In the genomic region with DNA sequence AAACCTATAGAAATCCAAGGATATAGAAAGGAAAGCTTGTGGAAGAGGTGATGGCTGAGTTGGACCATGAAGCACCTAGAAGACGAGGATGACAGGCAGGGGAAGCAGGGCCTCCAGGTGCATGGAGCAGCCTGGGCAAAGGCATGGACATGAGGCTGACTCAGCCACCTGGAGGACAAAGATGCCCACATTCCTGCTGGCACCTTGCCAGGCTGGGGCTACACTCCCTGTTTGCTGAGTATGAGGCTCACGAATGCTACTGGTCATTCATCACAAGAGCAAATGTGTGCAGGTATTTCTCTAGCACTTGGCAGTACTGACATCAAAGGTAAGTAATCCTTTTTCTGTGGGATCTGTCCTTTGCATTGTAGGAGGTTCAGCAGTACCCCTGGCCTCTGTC, we compare ENCODE assay signal across 18 cellular contexts. TPM values are rescaled to one million over a fixed set of nuclear protein-coding genes. Genes with fewer than 3 reads are reported as not detected.
DNase-seq lines count a peak whose midpoint lies in the region; TF ChIP-seq lines count a peak whose summit lies in the region.
"Had no signal": no experiment of that assay in that cellular context is flagged by ENCODE, and none has a peak within 500 bp of the region (broad histone marks: within the 10 kb centered on the region; RNA-seq: fewer than 3 reads in every experiment).

No MANE protein-coding gene starts in this region.

- peak; percentile 38 for DNase-seq in NCI-H2196 (lab: John Stamatoyannopoulos, UW; ENCODE audit: unreplicated experiment)
- DNase-seq in NCI-H2196 treated with DMSO at 0.1 percent for 48 hours (lab: John Stamatoyannopoulos, UW; ENCODE audit: unreplicated experiment): no peak
- peak; percentile 50 for DNase-seq in RPMI8226
- DNase-seq in neural progenitor cell (ENCODE audit: low spot score): no peak
- no peak for DNase-seq in hepatic stellate cell (ENCODE audit: low spot score)
- DNase-seq in glutamatergic neuron: no peak
- DNase-seq in activated CD4-positive, alpha-beta T cell treated with anti-CD3 and anti-CD28 coated beads for 1 hour: no peak
- DNase-seq: DMS79, GM23248, KG1, MG63, NCI-H1092 treated with DMSO at 0.1 percent for 48 hours, NCI-H446 treated with DMSO at 0.1 percent for 48 hours had no signal

- no peaks in the 10 kb centered on the region for H3K9me3 ChIP-seq in neural progenitor cell (ENCODE audit: low read depth)
- H3K9me3 ChIP-seq: BLaER1 treated with 17β-estradiol and CSF1 and Interleukin-3, amounts not matched to agents 10 nM and 100 nM; MG63 had no signal

- H3F3A ChIP-seq in neural progenitor cell (ENCODE audit: low read depth): no peaks in the 10 kb centered on the region

- TF ChIP-seq CTCF in neural progenitor cell (IDR thresholded peaks at IDR 0.05) (no peak), glutamatergic neuron (IDR thresholded peaks at IDR 0.05; ENCODE audit: partially characterized antibody, unreplicated experiment) (no peak)

- no peak overlapping the region for H3K4me3 ChIP-seq in neural progenitor cell
- H3K4me3 ChIP-seq: BLaER1 treated with 17β-estradiol and CSF1 and Interleukin-3, amounts not matched to agents 10 nM and 100 nM; GM23248; MG63 had no signal

- no peak overlapping the region for H3K27ac ChIP-seq in neural progenitor cell
- H3K27ac ChIP-seq: BLaER1 treated with 17β-estradiol and CSF1 and Interleukin-3, amounts not matched to agents 10 nM and 100 nM; GM23248 had no signal

- no peaks in the 10 kb centered on the region for H4K20me1 ChIP-seq in neural progenitor cell (ENCODE audit: low read depth)
- H4K20me1 ChIP-seq: BLaER1 treated with 17β-estradiol and CSF1 and Interleukin-3, amounts not matched to agents 10 nM and 100 nM had no signal

- H3K27me3 Mint-ChIP-seq in neural progenitor cell (ENCODE audit: insufficient read depth, low read depth): no peaks in the 10 kb centered on the region
- H3K27me3 Mint-ChIP-seq in glutamatergic neuron (ENCODE audit: unreplicated experiment): peaks cover 2% of the 10 kb centered on the region

- TF ChIP-seq EP300 in Ishikawa (IDR thresholded peaks at IDR 0.05; ENCODE audit: borderline replicate concordance): no peak

- no peaks in the 10 kb centered on the region for H3K79me2 ChIP-seq in neural progenitor cell (ENCODE audit: low read depth)

- H2AFZ ChIP-seq in neural progenitor cell (replicated peaks): no peak overlapping the region
- H2AFZ ChIP-seq: GM23248 had no signal

- H3K4me2 ChIP-seq in neural progenitor cell: no peak overlapping the region
- H3K4me2 ChIP-seq: BLaER1 treated with 17β-estradiol and CSF1 and Interleukin-3, amounts not matched to agents 10 nM and 100 nM had no signal

- H3K4me1 Mint-ChIP-seq in neural progenitor cell: no peaks in the 10 kb centered on the region
- no peaks in the 10 kb centered on the region for H3K4me1 Mint-ChIP-seq in glutamatergic neuron (ENCODE audit: low read depth, unreplicated experiment)

- no peaks in the 10 kb centered on the region for H3K9me3 Mint-ChIP-seq in neural progenitor cell
- peaks cover 2% of the 10 kb centered on the region for H3K9me3 Mint-ChIP-seq in glutamatergic neuron (ENCODE audit: unreplicated experiment)

- no peak for TF ChIP-seq RAD21 in Ishikawa (IDR thresholded peaks at IDR 0.05; ENCODE audit: low read depth)

- no peak overlapping the region for H3K9ac ChIP-seq in neural progenitor cell
- H3K9ac ChIP-seq: BLaER1 treated with 17β-estradiol and CSF1 and Interleukin-3, amounts not matched to agents 10 nM and 100 nM; GM23248 had no signal

- peak overlapping the region; percentile 43 for H3K27ac Mint-ChIP-seq in neural progenitor cell
- no peak overlapping the region for H3K27ac Mint-ChIP-seq in glutamatergic neuron (ENCODE audit: unreplicated experiment)

- no peaks in the 10 kb centered on the region for H3K4me1 ChIP-seq in neural progenitor cell
- H3K4me1 ChIP-seq: BLaER1 treated with 17β-estradiol and CSF1 and Interleukin-3, amounts not matched to agents 10 nM and 100 nM had no signal

- no peaks in the 10 kb centered on the region for H3K36me3 Mint-ChIP-seq in neural progenitor cell
- no peaks in the 10 kb centered on the region for H3K36me3 Mint-ChIP-seq in glutamatergic neuron (ENCODE audit: unreplicated experiment)

- H3K4me3 Mint-ChIP-seq in neural progenitor cell (no peak overlapping the region), glutamatergic neuron (ENCODE audit: unreplicated experiment) (no peak overlapping the region)

- no peaks in the 10 kb centered on the region for H3K27me3 ChIP-seq in neural progenitor cell
- H3K27me3 ChIP-seq: BLaER1 treated with 17β-estradiol and CSF1 and Interleukin-3, amounts not matched to agents 10 nM and 100 nM had no signal

- H3K36me3 ChIP-seq in neural progenitor cell: no peaks in the 10 kb centered on the region
- H3K36me3 ChIP-seq: BLaER1 treated with 17β-estradiol and CSF1 and Interleukin-3, amounts not matched to agents 10 nM and 100 nM; MG63 had no signal

TF ChIP-seq in Ishikawa, 13 proteins besides CTCF, POLR2A, EP300 and RAD21:
- no peak for TF ChIP-seq FOXM1 (IDR thresholded peaks at IDR 0.05; ENCODE audit: borderline replicate concordance, low read depth)
- no peak for TF ChIP-seq CEBPB (IDR thresholded peaks at IDR 0.05)
- no peak for TF ChIP-seq EGR1 (IDR thresholded peaks at IDR 0.05)
- TF ChIP-seq NFIC (IDR thresholded peaks at IDR 0.05): peak; percentile 70; the same call in 1 of the 2 replicates
- no peak for TF ChIP-seq TEAD4 (IDR thresholded peaks at IDR 0.05)
- TF ChIP-seq TAF1 (IDR thresholded peaks at IDR 0.05; ENCODE audit: low read depth): no peak
- TF ChIP-seq, protein P1, sequence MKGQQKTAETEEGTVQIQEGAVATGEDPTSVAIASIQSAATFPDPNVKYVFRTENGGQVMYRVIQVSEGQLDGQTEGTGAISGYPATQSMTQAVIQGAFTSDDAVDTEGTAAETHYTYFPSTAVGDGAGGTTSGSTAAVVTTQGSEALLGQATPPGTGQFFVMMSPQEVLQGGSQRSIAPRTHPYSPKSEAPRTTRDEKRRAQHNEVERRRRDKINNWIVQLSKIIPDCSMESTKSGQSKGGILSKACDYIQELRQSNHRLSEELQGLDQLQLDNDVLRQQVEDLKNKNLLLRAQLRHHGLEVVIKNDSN (IDR thresholded peaks at IDR 0.05): no peak
- no peak for TF ChIP-seq CREB1 (IDR thresholded peaks at IDR 0.05; ENCODE audit: low read depth)
- TF ChIP-seq, protein P2, sequence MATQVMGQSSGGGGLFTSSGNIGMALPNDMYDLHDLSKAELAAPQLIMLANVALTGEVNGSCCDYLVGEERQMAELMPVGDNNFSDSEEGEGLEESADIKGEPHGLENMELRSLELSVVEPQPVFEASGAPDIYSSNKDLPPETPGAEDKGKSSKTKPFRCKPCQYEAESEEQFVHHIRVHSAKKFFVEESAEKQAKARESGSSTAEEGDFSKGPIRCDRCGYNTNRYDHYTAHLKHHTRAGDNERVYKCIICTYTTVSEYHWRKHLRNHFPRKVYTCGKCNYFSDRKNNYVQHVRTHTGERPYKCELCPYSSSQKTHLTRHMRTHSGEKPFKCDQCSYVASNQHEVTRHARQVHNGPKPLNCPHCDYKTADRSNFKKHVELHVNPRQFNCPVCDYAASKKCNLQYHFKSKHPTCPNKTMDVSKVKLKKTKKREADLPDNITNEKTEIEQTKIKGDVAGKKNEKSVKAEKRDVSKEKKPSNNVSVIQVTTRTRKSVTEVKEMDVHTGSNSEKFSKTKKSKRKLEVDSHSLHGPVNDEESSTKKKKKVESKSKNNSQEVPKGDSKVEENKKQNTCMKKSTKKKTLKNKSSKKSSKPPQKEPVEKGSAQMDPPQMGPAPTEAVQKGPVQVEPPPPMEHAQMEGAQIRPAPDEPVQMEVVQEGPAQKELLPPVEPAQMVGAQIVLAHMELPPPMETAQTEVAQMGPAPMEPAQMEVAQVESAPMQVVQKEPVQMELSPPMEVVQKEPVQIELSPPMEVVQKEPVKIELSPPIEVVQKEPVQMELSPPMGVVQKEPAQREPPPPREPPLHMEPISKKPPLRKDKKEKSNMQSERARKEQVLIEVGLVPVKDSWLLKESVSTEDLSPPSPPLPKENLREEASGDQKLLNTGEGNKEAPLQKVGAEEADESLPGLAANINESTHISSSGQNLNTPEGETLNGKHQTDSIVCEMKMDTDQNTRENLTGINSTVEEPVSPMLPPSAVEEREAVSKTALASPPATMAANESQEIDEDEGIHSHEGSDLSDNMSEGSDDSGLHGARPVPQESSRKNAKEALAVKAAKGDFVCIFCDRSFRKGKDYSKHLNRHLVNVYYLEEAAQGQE (IDR thresholded peaks at IDR 0.05; ENCODE audit: low read depth): no peak

RNA-seq across cellular contexts. Expression of a gene that starts 7.1 kb away (rescaled TPM):
- total RNA-seq in neural progenitor cell (ENCODE audit: low replicate concordance) (not detected in 2 replicates), glutamatergic neuron (ENCODE audit: unreplicated experiment) (not detected)
- total RNA-seq: A172; GM23248; OCI-LY7; T-helper 1 cell treated with Interleukin-12 subunit alpha and Interleukin-12 subunit beta and Interleukin-4 antibody, amounts not matched to agents 30 ng/mL and 1 ng/mL, for 36 hours had no signal

RNA-seq across cellular contexts. Expression of a gene that starts 11.4 kb away (rescaled TPM):
- total RNA-seq in neural progenitor cell (ENCODE audit: low replicate concordance) (not detected in 2 replicates), glutamatergic neuron (ENCODE audit: unreplicated experiment) (not detected)
- total RNA-seq: A172; GM23248; OCI-LY7; T-helper 1 cell treated with Interleukin-12 subunit alpha and Interleukin-12 subunit beta and Interleukin-4 antibody, amounts not matched to agents 30 ng/mL and 1 ng/mL, for 36 hours had no signal

RNA-seq across cellular contexts. Expression of a gene that starts 40.7 kb away (rescaled TPM):
- total RNA-seq in neural progenitor cell (ENCODE audit: low replicate concordance): not detected in 2 replicates
- total RNA-seq in glutamatergic neuron (ENCODE audit: unreplicated experiment): not detected
- total RNA-seq: A172; GM23248; OCI-LY7; T-helper 1 cell treated with Interleukin-12 subunit alpha and Interleukin-12 subunit beta and Interleukin-4 antibody, amounts not matched to agents 30 ng/mL and 1 ng/mL, for 36 hours had no signal

Comparison
In these comparisons a context has a peak if more than half of its experiments do, and no peak if none do; other contexts are left out.
1. DNase-seq: peak in NCI-H2196 (single experiment) and RPMI8226 (single experiment); none in NCI-H2196 treated with DMSO at 0.1 percent for 48 hours (single experiment), neural progenitor cell (single experiment), hepatic stellate cell (single experiment), glutamatergic neuron (single experiment) and activated CD4-positive, alpha-beta T cell treated with anti-CD3 and anti-CD28 coated beads for 1 hour (single experiment).